Comparison of ENCODE assay signal across 21 cellular contexts in the genomic region with DNA sequence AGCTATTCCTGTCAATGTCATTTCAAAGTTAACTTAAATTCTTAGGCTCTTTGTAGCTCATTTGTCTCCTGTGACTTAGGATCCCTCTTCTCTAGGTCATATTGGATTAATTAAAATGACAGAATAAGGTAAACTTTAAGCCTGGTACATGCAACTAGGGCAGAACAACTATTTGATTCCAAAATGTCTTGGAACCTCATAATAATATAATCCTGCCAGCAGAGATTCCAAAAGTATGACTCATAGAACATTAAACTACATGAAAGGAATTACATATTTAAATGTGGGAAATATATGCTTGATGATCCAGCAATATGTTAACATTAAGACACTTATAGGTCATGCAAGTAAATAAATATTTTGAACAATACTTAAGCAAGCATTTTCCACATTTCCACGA.
DNase-seq lines count a peak whose midpoint lies in the region; ATAC-seq and TF ChIP-seq lines count a peak whose summit lies in the region.
"Had no signal": no experiment of that assay in that cellular context is flagged by ENCODE, and none has a peak within 500 bp of the region (broad histone marks: within the 10 kb centered on the region; RNA-seq: fewer than 3 reads in every experiment).

No MANE protein-coding gene starts in this region.

- no peaks in the 10 kb centered on the region for H3K27me3 ChIP-seq in PC-3 (ENCODE audit: low read length)
- H3K27me3 ChIP-seq: gastrocnemius medialis had no signal

- CTCF ChIA-PET in PC-3 (lab: Charles Lee) = no interaction called here

- no peak overlapping the region for H2AFZ ChIP-seq in PC-3 (ENCODE audit: low read length)

- TF ChIP-seq CTCF in PC-3 (conservative IDR thresholded peaks at IDR 0.05; ENCODE audit: low read depth, low read length) (no peak), choroid plexus epithelial cell (conservative IDR thresholded peaks at IDR 0.05; ENCODE audit: low read depth, low read length) (no peak), mesothelial cell of epicardium (IDR thresholded peaks at IDR 0.05; ENCODE audit: unreplicated experiment) (no peak), type B pancreatic cell (conservative IDR thresholded peaks at IDR 0.05) (no peak)

- DNase-seq in COLO829 (ENCODE audit: low spot score) = peak; percentile 8
- peak; percentile 80 for DNase-seq in PC-3
- peak; percentile 58 for DNase-seq in choroid plexus epithelial cell (ENCODE audit: low read depth)
- no peak for DNase-seq in mesothelial cell of epicardium (ENCODE audit: low spot score in 2 of 2, unreplicated experiment in 2 of 2)
- no peak for DNase-seq in HuH-7.5 (ENCODE audit: low spot score)
- DNase-seq in effector CD4-positive, alpha-beta T cell = no peak
- DNase-seq in type B pancreatic cell (ENCODE audit: extremely low spot score, unreplicated experiment) = no peak
- no peak for DNase-seq in NCI-H2227 (lab: John Stamatoyannopoulos, UW; ENCODE audit: unreplicated experiment)
- DNase-seq: activated CD8-positive, alpha-beta T cell treated with anti-CD3 and anti-CD28 coated beads, Interleukin-2, amount 10 ng/mL, durations not matched to agents 7 days and 5 days; activated naive CD8-positive, alpha-beta T cell treated with anti-CD3 and anti-CD28 coated beads for 36 hours; activated T-cell treated with anti-CD3 and anti-CD28 coated beads, Interleukin-2, amount 50 U/mL, for 72 hours; Calu3; central memory CD4-positive, alpha-beta T cell; gastrocnemius medialis; GDM1; left ventricle myocardium superior; NCI-H1048 had no signal

- H3K79me2 ChIP-seq in PC-3 (ENCODE audit: low read length) = no peaks in the 10 kb centered on the region

- intact Hi-C loops in PC-3 (cut with micrococcal nuclease) = loop anchor here (5.0 kb wide), 1 partner anchor 35 kb away; no protein-coding TSS in a partner anchor

- H3K4me1 Mint-ChIP-seq in mesothelial cell of epicardium = peaks cover 2% of the 10 kb centered on the region
- H3K4me1 Mint-ChIP-seq in type B pancreatic cell (ENCODE audit: unreplicated experiment) = no peaks in the 10 kb centered on the region
- H3K4me1 Mint-ChIP-seq: WTC11 had no signal

- peaks cover 7% of the 10 kb centered on the region for H3K4me1 ChIP-seq in PC-3 (ENCODE audit: insufficient read depth, low read length)
- H3K4me1 ChIP-seq: gastrocnemius medialis had no signal

- no peaks in the 10 kb centered on the region for H4K20me1 ChIP-seq in PC-3 (ENCODE audit: low read length)

- no peak overlapping the region for H3K9ac ChIP-seq in PC-3 (ENCODE audit: low read length)

- H3K4me2 ChIP-seq in PC-3 (ENCODE audit: low read length) = 0 out of 2 replicates have a peak overlapping the region, but pooled peaks have one; percentile 2

- H3K27ac ChIP-seq in PC-3 (ENCODE audit: low read length) = no peak overlapping the region
- H3K27ac ChIP-seq: gastrocnemius medialis had no signal

- POLR2A ChIA-PET in PC-3 (lab: Charles Lee; ENCODE audit: unreplicated experiment) = no interaction called here

- H3K27ac Mint-ChIP-seq in mesothelial cell of epicardium (peak overlapping the region; percentile 74), type B pancreatic cell (no peak overlapping the region)
- H3K27ac Mint-ChIP-seq: activated CD8-positive, alpha-beta T cell treated with anti-CD3 and anti-CD28 coated beads, Interleukin-2, amount 10 ng/mL, durations not matched to agents 7 days and 5 days; activated naive CD8-positive, alpha-beta T cell treated with anti-CD3 and anti-CD28 coated beads for 36 hours; activated T-cell treated with anti-CD3 and anti-CD28 coated beads, Interleukin-2, amount 50 U/mL, for 72 hours; T-helper 1 cell treated with Interleukin-12 subunit alpha and Interleukin-12 subunit beta and Interleukin-4 antibody, amounts not matched to agents 30 μg/mL and 1 μg/mL, for 36 hours; WTC11 had no signal

- no TSS peak for BruUV-seq in PC-3 (replicated peaks; lab: Mats Ljungman, UMichigan)

- H3K9me2 ChIP-seq in PC-3 (replicated peaks; ENCODE audit: low read length) = no peaks in the 10 kb centered on the region

- H3K9me3 Mint-ChIP-seq in mesothelial cell of epicardium (no peaks in the 10 kb centered on the region), type B pancreatic cell (no peaks in the 10 kb centered on the region)
- H3K9me3 Mint-ChIP-seq: activated naive CD8-positive, alpha-beta T cell treated with anti-CD3 and anti-CD28 coated beads for 36 hours; activated T-cell treated with anti-CD3 and anti-CD28 coated beads, Interleukin-2, amount 50 U/mL, for 72 hours; T-helper 1 cell treated with Interleukin-12 subunit alpha and Interleukin-12 subunit beta and Interleukin-4 antibody, amounts not matched to agents 30 μg/mL and 1 μg/mL, for 36 hours; WTC11 had no signal

- H3K36me3 Mint-ChIP-seq in mesothelial cell of epicardium (peaks cover 54% of the 10 kb centered on the region), type B pancreatic cell (peaks cover 32% of the 10 kb centered on the region)

- H3K4me3 ChIP-seq in PC-3 (ENCODE audit: low read length) (no peak overlapping the region), choroid plexus epithelial cell (ENCODE audit: low read depth, low read length) (no peak overlapping the region)
- H3K4me3 ChIP-seq: gastrocnemius medialis, K562 had no signal

- peak; percentile 82 for ATAC-seq in PC-3
- ATAC-seq: activated CD8-positive, alpha-beta T cell treated with anti-CD3 and anti-CD28 coated beads, Interleukin-2, amount 10 ng/mL, durations not matched to agents 7 days and 5 days; activated T-cell treated with anti-CD3 and anti-CD28 coated beads, Interleukin-2, amount 50 U/mL, for 72 hours; gastrocnemius medialis; K562; left ventricle myocardium superior; Right ventricle myocardium inferior; WTC11 had no signal

- H3K36me3 ChIP-seq in PC-3 (ENCODE audit: low read depth, low read length) = peaks cover 42% of the 10 kb centered on the region

- H3F3A ChIP-seq in PC-3 (ENCODE audit: low read length, unreplicated experiment) = no peaks in the 10 kb centered on the region

- H3K4me3 Mint-ChIP-seq in mesothelial cell of epicardium = no peak overlapping the region
- no peak overlapping the region for H3K4me3 Mint-ChIP-seq in type B pancreatic cell
- H3K4me3 Mint-ChIP-seq: activated CD8-positive, alpha-beta T cell treated with anti-CD3 and anti-CD28 coated beads, Interleukin-2, amount 10 ng/mL, durations not matched to agents 7 days and 5 days; activated naive CD8-positive, alpha-beta T cell treated with anti-CD3 and anti-CD28 coated beads for 36 hours; activated T-cell treated with anti-CD3 and anti-CD28 coated beads, Interleukin-2, amount 50 U/mL, for 72 hours; T-helper 1 cell treated with Interleukin-12 subunit alpha and Interleukin-12 subunit beta and Interleukin-4 antibody, amounts not matched to agents 30 μg/mL and 1 μg/mL, for 36 hours; WTC11 had no signal

- H3K9me3 ChIP-seq in PC-3 (ENCODE audit: low read length) = no peaks in the 10 kb centered on the region
- H3K9me3 ChIP-seq: gastrocnemius medialis had no signal

- H3K27me3 Mint-ChIP-seq in mesothelial cell of epicardium (ENCODE audit: low read depth) (no peaks in the 10 kb centered on the region), type B pancreatic cell (no peaks in the 10 kb centered on the region)
- H3K27me3 Mint-ChIP-seq: activated naive CD8-positive, alpha-beta T cell treated with anti-CD3 and anti-CD28 coated beads for 36 hours had no signal

Comparison
In these comparisons a context has a peak if more than half of its experiments do, and no peak if none do; other contexts are left out.
1. DNase-seq: peak in COLO829 (single experiment), PC-3 (single experiment) and choroid plexus epithelial cell (single experiment); none in mesothelial cell of epicardium (0 of 2), HuH-7.5 (single experiment), effector CD4-positive, alpha-beta T cell (single experiment), type B pancreatic cell (single experiment) and NCI-H2227 (single experiment).